In the genomic region with DNA sequence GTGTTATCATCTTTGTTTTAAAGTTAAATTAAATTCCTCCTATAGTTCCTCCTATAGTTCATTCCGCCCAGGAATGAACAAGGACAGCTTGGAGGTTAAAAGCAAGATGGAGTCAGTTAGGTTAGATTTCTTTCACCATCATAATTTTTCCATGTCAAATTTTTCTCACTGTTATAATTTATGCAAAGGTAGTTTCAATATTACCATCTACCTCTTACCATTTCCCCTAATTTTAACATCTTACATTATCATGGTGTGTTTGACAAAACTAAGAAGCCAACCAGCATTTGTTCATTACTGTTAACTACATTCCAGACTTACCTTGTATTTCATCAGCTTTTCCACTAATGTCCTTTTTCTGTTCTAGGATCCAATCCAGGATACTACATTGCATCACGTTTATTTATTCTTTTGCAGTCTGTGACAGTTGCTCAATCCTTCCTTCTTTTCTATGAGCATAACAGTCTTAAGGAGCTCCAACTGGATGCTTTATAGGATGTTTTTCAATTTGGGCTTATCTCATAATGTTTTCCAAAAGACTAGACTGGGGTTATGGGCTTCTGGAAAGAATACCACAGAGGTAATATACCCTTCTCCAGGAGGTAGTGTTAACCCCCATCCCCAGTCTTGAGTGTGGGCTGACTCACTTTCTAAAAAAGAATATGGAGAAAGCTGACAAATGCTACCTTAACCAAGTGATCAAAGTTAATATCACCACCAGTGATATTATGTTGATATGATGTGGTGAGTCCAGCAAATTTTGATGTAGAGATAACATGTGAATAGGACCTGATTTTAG, we compare ENCODE assay signal across 19 cellular contexts.
DNase-seq lines count a peak whose midpoint lies in the region; TF ChIP-seq lines count a peak whose summit lies in the region.
"Had no signal": no experiment of that assay in that cellular context is flagged by ENCODE, and none has a peak within 500 bp of the region (broad histone marks: within the 10 kb centered on the region; RNA-seq: fewer than 3 reads in every experiment).

No MANE protein-coding gene starts in this region.

- no peak overlapping the region for H3K27ac Mint-ChIP-seq in MCF 10A (ENCODE audit: low read depth, unreplicated experiment)
- H3K27ac Mint-ChIP-seq: activated T-helper 1 cell treated with anti-CD3 and anti-CD28 coated beads, Interleukin-12 subunit alpha, Interleukin-12 subunit beta, Interleukin-2, Interleukin-4 antibody, amounts not matched to agents 30 ng/mL and 10 ng/mL and 1 ng/mL, durations not matched to agents 14 hours and 24 hours and 36 hours had no signal

- dilution Hi-C loops in mammary epithelial cell (cut with HindIII; ENCODE audit: low sequenced_read_pairs), result no loop called here

- H3K9ac ChIP-seq in mammary epithelial cell (ENCODE audit: insufficient read depth, low read length), result no peak overlapping the region
- H3K9ac ChIP-seq in adipocyte (ENCODE audit: low read length), result no peak overlapping the region

- H3K4me1 ChIP-seq in mammary epithelial cell (ENCODE audit: insufficient read depth, low read length), result no peaks in the 10 kb centered on the region
- peaks cover 16% of the 10 kb centered on the region for H3K4me1 ChIP-seq in adipocyte (ENCODE audit: control insufficient read depth, insufficient read depth, low read length)
- H3K4me1 ChIP-seq: esophagus muscularis mucosa had no signal

- no peaks in the 10 kb centered on the region for H4K20me1 ChIP-seq in mammary epithelial cell (ENCODE audit: insufficient read depth, low read length)

- H2AFZ ChIP-seq in mammary epithelial cell (ENCODE audit: low read depth, low read length), result no peak overlapping the region

- H3K9me3 ChIP-seq in mammary epithelial cell (replicated peaks; ENCODE audit: insufficient read depth, low read length) (peaks cover 17% of the 10 kb centered on the region), adipocyte (ENCODE audit: control insufficient read depth, low read length) (peaks cover 30% of the 10 kb centered on the region)

- H3K36me3 ChIP-seq in mammary epithelial cell (ENCODE audit: insufficient read depth, low read length) (no peaks in the 10 kb centered on the region), adipocyte (ENCODE audit: control insufficient read depth, insufficient read depth, low read length, severe bottlenecking) (no peaks in the 10 kb centered on the region)
- H3K36me3 ChIP-seq: esophagus muscularis mucosa, thoracic aorta had no signal

- POLR2A ChIA-PET in MCF 10A (lab: Yijun Ruan, JAX), result interaction anchor here (0.5 to 1.4 kb wide), 8 partner anchors 9 to 1272 kb away, joined by 3 to 4 read pairs (median 3); partner anchors contain the start of gene RAD51C

- no peaks in the 10 kb centered on the region for H3K9me3 Mint-ChIP-seq in MCF 10A (ENCODE audit: unreplicated experiment)

- no peak overlapping the region for H3K4me3 Mint-ChIP-seq in MCF 10A (ENCODE audit: unreplicated experiment)
- H3K4me3 Mint-ChIP-seq: activated T-helper 1 cell treated with anti-CD3 and anti-CD28 coated beads, Interleukin-12 subunit alpha, Interleukin-12 subunit beta, Interleukin-2, Interleukin-4 antibody, amounts not matched to agents 30 ng/mL and 10 ng/mL and 1 ng/mL, durations not matched to agents 14 hours and 24 hours and 36 hours had no signal

- no peak overlapping the region for H3K4me2 ChIP-seq in mammary epithelial cell (ENCODE audit: insufficient read depth, low read depth, low read length)

- 38% methylated on average over 2 of the region's 2 CpGs for WGBS in mammary epithelial cell (ENCODE audit: low coverage, missing lambda C conversion rate)

- H3K27ac ChIP-seq in mammary epithelial cell (ENCODE audit: insufficient read depth, low read depth, low read length) (no peak overlapping the region), caudate nucleus (ENCODE audit: low read depth, low read length) (no peak overlapping the region)
- H3K27ac ChIP-seq: coronary artery, esophagus muscularis mucosa, thoracic aorta had no signal

- H3K4me3 ChIP-seq in mammary epithelial cell (replicated peaks in 1 of 3; ENCODE audit: insufficient read depth in 1 of 3, low read depth in 2 of 3, low read length in 3 of 3), result no peak overlapping the region
- no peak overlapping the region for H3K4me3 ChIP-seq in adipocyte (ENCODE audit: low read length)
- H3K4me3 ChIP-seq: coronary artery, esophagus muscularis mucosa, lung, thoracic aorta had no signal

- TF ChIP-seq CTCF in MCF 10A (IDR thresholded peaks at IDR 0.05; ENCODE audit: unreplicated experiment), result no peak
- TF ChIP-seq CTCF in mammary epithelial cell (conservative IDR thresholded peaks at IDR 0.05 in 1 of 2, IDR thresholded peaks at IDR 0.05 in 1 of 2; ENCODE audit: extremely low read depth in 1 of 2, insufficient read depth in 1 of 2, low read depth in 1 of 2, low read length in 2 of 2), result no peak

- no peaks in the 10 kb centered on the region for H3K4me1 Mint-ChIP-seq in MCF 10A (ENCODE audit: insufficient read depth, unreplicated experiment)

- BruUV-seq in MCF 10A (replicated peaks; lab: Mats Ljungman, UMichigan) (no TSS peak), mammary epithelial cell (replicated peaks; lab: Mats Ljungman, UMichigan) (no TSS peak)

- no peaks in the 10 kb centered on the region for H3K27me3 ChIP-seq in mammary epithelial cell (ENCODE audit: insufficient read depth, low read length)
- no peaks in the 10 kb centered on the region for H3K27me3 ChIP-seq in adipocyte (replicated peaks; ENCODE audit: control insufficient read depth, insufficient read depth, low read length)
- H3K27me3 ChIP-seq: esophagus muscularis mucosa had no signal

- H3K27me3 Mint-ChIP-seq in MCF 10A (ENCODE audit: insufficient read depth, unreplicated experiment), result no peaks in the 10 kb centered on the region

- in situ Hi-C loops in mammary epithelial cell (cut with MboI; ENCODE audit: low sequenced_read_pairs in 2 of 2), result no loop called here

- H3K79me2 ChIP-seq in mammary epithelial cell (ENCODE audit: insufficient read depth, low read length), result no peaks in the 10 kb centered on the region

- no peaks in the 10 kb centered on the region for H3K36me3 Mint-ChIP-seq in MCF 10A (ENCODE audit: insufficient read depth, unreplicated experiment)

- DNase-seq in MCF 10A (ENCODE audit: unreplicated experiment) (peak; percentile 83), mammary epithelial cell (no peak), adipocyte (ENCODE audit: low read depth) (peak; percentile 88), fibroblast of the conjunctiva (ENCODE audit: low read depth) (peak; percentile 78), anterior cingulate cortex (lab: John Stamatoyannopoulos, UW) (no peak), caudate nucleus (lab: John Stamatoyannopoulos, UW) (no peak), CD1c-positive myeloid dendritic cell (ENCODE audit: extremely low spot score) (no peak)
- DNase-seq in activated CD8-positive, alpha-beta memory T cell treated with anti-CD3 and anti-CD28 coated beads, Interleukin-2, amount 50 U/mL, for 4 hours, result no peak
- DNase-seq: activated CD4-positive, alpha-beta T cell treated with anti-CD3 and anti-CD28 coated beads, Interleukin-2, amount 50 U/mL, for 48 hours; amniotic stem cell; NCI-H1092; NCI-H345; OCI-M1; retina had no signal

- intact Hi-C loops in MCF 10A (cut with micrococcal nuclease), result loop anchor here (5.0 kb wide), 1 partner anchor 43 kb away; no protein-coding TSS in a partner anchor
- intact Hi-C loops in mammary epithelial cell (cut with micrococcal nuclease), result no loop called here

- CTCF ChIA-PET in MCF 10A (lab: Yijun Ruan, JAX) (no interaction called here), mammary epithelial cell (lab: Charles Lee; ENCODE audit: low non-redundant PET) (no interaction called here)

Comparison
In these comparisons a context has a peak if more than half of its experiments do, and no peak if none do; other contexts are left out.
1. DNase-seq: peak in MCF 10A (single experiment), adipocyte (single experiment) and fibroblast of the conjunctiva (single experiment); none in mammary epithelial cell (single experiment), anterior cingulate cortex (0 of 58), caudate nucleus (0 of 61), CD1c-positive myeloid dendritic cell (single experiment) and activated CD8-positive, alpha-beta memory T cell treated with anti-CD3 and anti-CD28 coated beads, Interleukin-2, amount 50 U/mL, for 4 hours (single experiment).